Comparison of ENCODE assay signal across 19 cellular contexts in the genomic region with DNA sequence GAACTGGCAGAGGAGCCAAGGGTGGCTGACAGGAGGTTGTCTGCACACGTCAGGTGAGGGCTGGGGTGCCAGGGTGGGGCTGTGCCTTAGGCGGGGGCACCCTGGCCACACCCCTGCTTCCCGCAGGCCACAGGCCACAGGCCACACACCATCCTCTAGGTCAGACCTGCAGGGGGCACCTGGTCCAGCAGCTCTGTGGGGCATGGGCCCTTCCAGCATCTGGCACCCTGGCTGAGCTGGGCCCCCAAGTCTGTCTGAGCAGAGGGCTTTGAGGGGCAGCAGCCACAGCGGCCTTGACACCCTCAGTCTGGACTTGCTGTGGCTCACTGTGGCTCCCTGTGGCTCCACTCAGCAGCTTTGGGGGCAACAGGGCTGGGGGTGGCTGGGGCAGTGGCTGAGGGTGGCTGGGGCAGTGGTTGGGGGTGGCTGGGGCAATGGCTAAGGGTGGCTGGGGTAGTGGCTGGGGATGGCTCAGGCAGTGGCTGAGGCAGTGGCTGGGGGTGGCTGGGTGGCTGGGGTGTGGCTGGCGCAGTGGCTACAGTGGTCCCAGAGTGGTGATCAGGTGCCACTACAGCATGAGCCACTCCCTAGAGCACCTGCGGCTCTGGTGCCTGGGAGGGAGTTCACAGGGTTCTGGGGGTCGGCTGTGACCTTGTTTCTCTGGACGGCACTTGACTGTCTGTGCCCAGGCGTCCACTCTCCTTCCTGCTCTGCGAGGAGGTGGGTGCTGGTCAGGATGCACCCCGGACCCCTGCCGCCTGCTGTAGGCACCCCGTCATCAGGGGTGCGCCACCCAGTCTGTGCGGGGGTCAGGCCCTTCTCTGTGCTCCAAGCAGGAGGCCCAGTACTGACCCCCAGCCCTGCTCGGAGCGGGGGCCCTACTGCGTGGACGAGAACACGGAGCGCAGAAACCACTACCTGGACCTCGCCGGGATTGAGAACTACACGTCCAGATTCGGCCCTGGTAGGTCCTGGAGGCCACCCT. TPM values are rescaled to one million over a fixed set of nuclear protein-coding genes. Genes with fewer than 3 reads are reported as not detected.
DNase-seq lines count a peak whose midpoint lies in the region; ATAC-seq, FAIRE-seq and TF ChIP-seq lines count a peak whose summit lies in the region.
"Had no signal": no experiment of that assay in that cellular context is flagged by ENCODE, and none has a peak within 500 bp of the region (broad histone marks: within the 10 kb centered on the region; RNA-seq: fewer than 3 reads in every experiment).

No MANE protein-coding gene starts in this region.

- H3K4me1 Mint-ChIP-seq in chondrocyte (ENCODE audit: low read depth) = no peaks in the 10 kb centered on the region

- peaks cover 22% of the 10 kb centered on the region for H3K27me3 Mint-ChIP-seq in chondrocyte (ENCODE audit: low read depth)

- H3K9me2 ChIP-seq in SK-N-SH = no peaks in the 10 kb centered on the region

- TF ChIP-seq RAD21 in SK-N-SH (IDR thresholded peaks at IDR 0.05; ENCODE audit: low read length) = no peak

- DNase-seq in SK-N-SH (peak; percentile 37), chondrocyte (ENCODE audit: low spot score) (peak; percentile 84), kidney (peak; percentile 70), psoas muscle (peak; percentile 7 to 50), midbrain (lab: John Stamatoyannopoulos, UW) (no peak), NCI-H1048 (lab: John Stamatoyannopoulos, UW) (no peak)
- no peak for DNase-seq in stimulated activated CD8-positive, alpha-beta memory T cell treated with anti-CD3 and anti-CD28 coated beads, Interleukin-4, amount 100 ng/mL, for 48 hours
- DNase-seq: C1 segment of cervical spinal cord; DMS153; NCI-H146; NCI-H2107; NCI-H345; NCI-H69; NK-92 treated with Interleukin-12 subunit alpha and Interleukin-12 subunit beta, amount 100 ng/mL, for 24 hours; OCI-M1 had no signal

- no peak overlapping the region for H3K27ac Mint-ChIP-seq in chondrocyte (ENCODE audit: unreplicated experiment)

- TF ChIP-seq EP300 in SK-N-SH (IDR thresholded peaks at IDR 0.05; ENCODE audit: borderline replicate concordance in 1 of 2, low read depth in 1 of 2, low read length in 1 of 2) = no peak

- CTCF ChIA-PET in SK-N-SH (lab: Yijun Ruan, JAX) = no interaction called here

- no peak for FAIRE-seq in kidney (lab: Jason Lieb, UNC)

- TF ChIP-seq CTCF in SK-N-SH (IDR thresholded peaks at IDR 0.05) (no peak), chondrocyte (IDR thresholded peaks at IDR 0.05) (no peak), kidney (IDR thresholded peaks at IDR 0.05; ENCODE audit: borderline replicate concordance, extremely low read depth, insufficient read depth) (no peak), psoas muscle (IDR thresholded peaks at IDR 0.05) (no peak)

- H3K27ac ChIP-seq in SK-N-SH (ENCODE audit: low read depth in 2 of 2, low read length in 1 of 2) (no peak overlapping the region), kidney (ENCODE audit: low read depth in 2 of 2, low read length in 2 of 2) (no peak overlapping the region), psoas muscle (no peak overlapping the region)
- H3K27ac ChIP-seq: RWPE1 had no signal

- no peak overlapping the region for H3K9ac ChIP-seq in SK-N-SH
- no peak overlapping the region for H3K9ac ChIP-seq in kidney (ENCODE audit: low read length in 2 of 2)

- WGBS in SK-N-SH (ENCODE audit: low lambda C conversion rate) = 40% methylated on average over 1 of the region's 25 CpGs
- 93 to 94% (median 93%) methylated on average over 23 to 25 of the region's 25 CpGs for WGBS in psoas muscle, 3 donors

- H3F3A ChIP-seq in SK-N-SH (replicated peaks; ENCODE audit: insufficient read depth) = no peaks in the 10 kb centered on the region

- ATAC-seq in SK-N-SH treated with all-trans-retinoic acid at 6 μM for 48 hours (no peak), psoas muscle (no peak)
- ATAC-seq: HCT116 had no signal

- H3K4me2 ChIP-seq in SK-N-SH = no peak overlapping the region

- no peak overlapping the region for H3K4me3 Mint-ChIP-seq in chondrocyte (ENCODE audit: unreplicated experiment)

- H3K36me3 Mint-ChIP-seq in chondrocyte (ENCODE audit: low read depth) = no peaks in the 10 kb centered on the region

- no peaks in the 10 kb centered on the region for H4K20me1 ChIP-seq in SK-N-SH (ENCODE audit: insufficient read depth)

- POLR2A ChIA-PET in SK-N-SH (lab: Yijun Ruan, JAX) = no interaction called here

- H2AFZ ChIP-seq in SK-N-SH (ENCODE audit: low read depth) = no peak overlapping the region

- H3K36me3 ChIP-seq in SK-N-SH (replicated peaks in 1 of 2; ENCODE audit: control insufficient read depth in 1 of 2, insufficient read depth in 2 of 2, low read length in 1 of 2) (no peaks in the 10 kb centered on the region), kidney (ENCODE audit: control insufficient read depth in 1 of 2, insufficient read depth in 2 of 2, low read length in 2 of 2) (no peaks in the 10 kb centered on the region), psoas muscle (ENCODE audit: insufficient read depth in 1 of 2, low read depth in 1 of 2) (no peaks in the 10 kb centered on the region)

- no peaks in the 10 kb centered on the region for H3K27me3 ChIP-seq in SK-N-SH (ENCODE audit: insufficient read depth)
- peaks cover 0 to 26% (median 0%) of the 10 kb centered on the region in 3 donors for H3K27me3 ChIP-seq in psoas muscle (ENCODE audit: insufficient read depth in 3 of 3, low read length in 2 of 3)

- intact Hi-C loops in kidney (cut with DNase I) (no loop called here), psoas muscle (cut with DNase I) (no loop called here)

- no peaks in the 10 kb centered on the region for H3K9me3 Mint-ChIP-seq in chondrocyte (ENCODE audit: low read depth)

- H3K9me3 ChIP-seq in SK-N-SH (no peaks in the 10 kb centered on the region), kidney (ENCODE audit: control insufficient read depth in 1 of 2, low read length in 2 of 2) (no peaks in the 10 kb centered on the region), psoas muscle (no peaks in the 10 kb centered on the region)

- H3K4me1 ChIP-seq in SK-N-SH (ENCODE audit: control insufficient read depth in 1 of 2, insufficient read depth in 2 of 2, low read depth in 1 of 2, low read length in 1 of 2) = no peaks in the 10 kb centered on the region; a peak in 1 of 4 replicates
- H3K4me1 ChIP-seq in kidney (ENCODE audit: control insufficient read depth in 1 of 2, insufficient read depth in 1 of 2, low read depth in 1 of 2, low read length in 2 of 2) = no peaks in the 10 kb centered on the region
- H3K4me1 ChIP-seq in psoas muscle = no peaks in the 10 kb centered on the region

- H3K79me2 ChIP-seq in SK-N-SH (ENCODE audit: insufficient read depth) = no peaks in the 10 kb centered on the region

- H3K4me3 ChIP-seq in SK-N-SH (ENCODE audit: low read depth in 2 of 2, low read length in 1 of 2) (no peak overlapping the region), kidney (ENCODE audit: low read length in 2 of 2) (no peak overlapping the region), psoas muscle (no peak overlapping the region)

TF ChIP-seq in SK-N-SH, 30 proteins besides CTCF, POLR2A, EP300 and RAD21 (continues in another document):
- TF ChIP-seq EZH2phosphoT487 (IDR thresholded peaks at IDR 0.05; ENCODE audit: borderline replicate concordance, low read depth) = no peak
- TF ChIP-seq TCF12 (IDR thresholded peaks at IDR 0.05) = no peak
- TF ChIP-seq FOSL2 (IDR thresholded peaks at IDR 0.05; ENCODE audit: borderline replicate concordance, low read depth) = no peak
- TF ChIP-seq, protein P1, sequence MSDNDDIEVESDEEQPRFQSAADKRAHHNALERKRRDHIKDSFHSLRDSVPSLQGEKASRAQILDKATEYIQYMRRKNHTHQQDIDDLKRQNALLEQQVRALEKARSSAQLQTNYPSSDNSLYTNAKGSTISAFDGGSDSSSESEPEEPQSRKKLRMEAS (IDR thresholded peaks at IDR 0.05; ENCODE audit: low read depth) = no peak
- TF ChIP-seq TAF1 (IDR thresholded peaks at IDR 0.05; ENCODE audit: borderline replicate concordance, low read depth, low read length) = no peak
- TF ChIP-seq MXI1 (IDR thresholded peaks at IDR 0.05; ENCODE audit: low read depth, low read length) = no peak
- TF ChIP-seq JUND (IDR thresholded peaks at IDR 0.05) = no peak

TF ChIP-seq in SK-N-SH treated with all-trans-retinoic acid at 6 μM for 48 hours, 23 proteins besides CTCF, POLR2A, EP300 and RAD21 (continues in another document):
- TF ChIP-seq ESRRG (CRISPR knock-in tag; IDR thresholded peaks at IDR 0.05) (no peak), SNAI2 (CRISPR knock-in tag; IDR thresholded peaks at IDR 0.05) (no peak), ISL1 (CRISPR knock-in tag; IDR thresholded peaks at IDR 0.05) (no peak)
- TF ChIP-seq, protein P2, sequence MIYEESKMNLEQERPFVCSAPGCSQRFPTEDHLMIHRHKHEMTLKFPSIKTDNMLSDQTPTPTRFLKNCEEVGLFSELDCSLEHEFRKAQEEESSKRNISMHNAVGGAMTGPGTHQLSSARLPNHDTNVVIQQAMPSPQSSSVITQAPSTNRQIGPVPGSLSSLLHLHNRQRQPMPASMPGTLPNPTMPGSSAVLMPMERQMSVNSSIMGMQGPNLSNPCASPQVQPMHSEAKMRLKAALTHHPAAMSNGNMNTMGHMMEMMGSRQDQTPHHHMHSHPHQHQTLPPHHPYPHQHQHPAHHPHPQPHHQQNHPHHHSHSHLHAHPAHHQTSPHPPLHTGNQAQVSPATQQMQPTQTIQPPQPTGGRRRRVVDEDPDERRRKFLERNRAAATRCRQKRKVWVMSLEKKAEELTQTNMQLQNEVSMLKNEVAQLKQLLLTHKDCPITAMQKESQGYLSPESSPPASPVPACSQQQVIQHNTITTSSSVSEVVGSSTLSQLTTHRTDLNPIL (CRISPR knock-in tag; IDR thresholded peaks at IDR 0.05; ENCODE audit: low read depth) = no peak
- TF ChIP-seq, protein P3, sequence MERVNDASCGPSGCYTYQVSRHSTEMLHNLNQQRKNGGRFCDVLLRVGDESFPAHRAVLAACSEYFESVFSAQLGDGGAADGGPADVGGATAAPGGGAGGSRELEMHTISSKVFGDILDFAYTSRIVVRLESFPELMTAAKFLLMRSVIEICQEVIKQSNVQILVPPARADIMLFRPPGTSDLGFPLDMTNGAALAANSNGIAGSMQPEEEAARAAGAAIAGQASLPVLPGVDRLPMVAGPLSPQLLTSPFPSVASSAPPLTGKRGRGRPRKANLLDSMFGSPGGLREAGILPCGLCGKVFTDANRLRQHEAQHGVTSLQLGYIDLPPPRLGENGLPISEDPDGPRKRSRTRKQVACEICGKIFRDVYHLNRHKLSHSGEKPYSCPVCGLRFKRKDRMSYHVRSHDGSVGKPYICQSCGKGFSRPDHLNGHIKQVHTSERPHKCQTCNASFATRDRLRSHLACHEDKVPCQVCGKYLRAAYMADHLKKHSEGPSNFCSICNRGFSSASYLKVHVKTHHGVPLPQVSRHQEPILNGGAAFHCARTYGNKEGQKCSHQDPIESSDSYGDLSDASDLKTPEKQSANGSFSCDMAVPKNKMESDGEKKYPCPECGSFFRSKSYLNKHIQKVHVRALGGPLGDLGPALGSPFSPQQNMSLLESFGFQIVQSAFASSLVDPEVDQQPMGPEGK (CRISPR knock-in tag; IDR thresholded peaks at IDR 0.05; ENCODE audit: borderline replicate concordance) = no peak

RNA-seq across cellular contexts. Expression of a gene that starts 27.1 kb away (rescaled TPM):
- polyA plus RNA-seq in SK-N-SH (2012; rRNA removed) (not detected in 2 replicates), kidney (ENCODE audit: insufficient read depth, low read depth, low replicate concordance) (7.9 TPM), psoas muscle (under 1 TPM; 0.08 to 0.68 (median 0.35) TPM)
- polyA plus RNA-seq in SK-N-SH (2012; cell fraction: cytosol; rRNA removed) = not detected in 2 replicates
- polyA plus RNA-seq in SK-N-SH (2012; cell fraction: nucleus; rRNA removed) = 0.06 TPM in 1 of 2 replicates, not detected in the other
- total RNA-seq in chondrocyte (not detected in 3 replicates), kidney (14.1 TPM), psoas muscle (under 1 TPM in 3 of 4 donors, not detected in 1; 0.59 to 0.96 (median 0.83) TPM)
- total RNA-seq: HT1080 had no signal

Comparison
In these comparisons a context has a peak if more than half of its experiments do, and no peak if none do; other contexts are left out.
1. DNase-seq: peak in SK-N-SH (single experiment), chondrocyte (single experiment), kidney (single experiment) and psoas muscle (2 of 2); none in midbrain (single experiment), NCI-H1048 (single experiment) and stimulated activated CD8-positive, alpha-beta memory T cell treated with anti-CD3 and anti-CD28 coated beads, Interleukin-4, amount 100 ng/mL, for 48 hours (single experiment).